12 cellular contexts compared by ENCODE assay signal in the genomic region with DNA sequence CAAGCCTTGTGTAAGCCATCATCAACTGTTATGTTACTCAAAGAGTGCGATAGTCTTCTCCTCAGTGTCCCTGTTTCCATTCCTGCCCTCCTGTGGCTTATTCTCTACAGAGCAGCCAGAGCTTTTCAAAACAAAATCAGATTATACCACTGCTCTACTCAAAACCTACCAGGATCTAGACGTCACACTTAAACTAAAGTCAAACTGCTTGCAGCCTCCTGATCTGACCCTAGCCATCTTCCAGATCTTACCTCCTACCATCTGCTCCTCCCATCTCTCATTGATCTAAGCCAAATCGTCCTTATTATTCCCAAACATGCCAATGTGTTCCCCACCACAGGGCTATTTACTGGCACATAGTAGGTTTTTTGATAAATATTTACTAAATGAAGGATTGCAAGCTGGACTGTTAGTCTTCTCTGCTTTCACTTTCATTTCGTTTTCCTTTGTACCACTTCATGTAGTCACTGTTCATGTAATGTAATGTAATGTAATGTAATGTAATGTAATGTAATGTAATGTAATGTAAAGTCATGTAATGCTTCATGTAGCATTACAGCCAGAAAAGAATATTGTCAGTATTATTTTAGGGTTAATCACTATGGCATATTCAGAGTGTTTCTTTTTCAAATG.
A peak's percentile ranks its signal among the peaks of the same experiment; 100 is the strongest.
DNase-seq lines count a peak whose midpoint lies in the region; ATAC-seq, FAIRE-seq and TF ChIP-seq lines count a peak whose summit lies in the region.
"Had no signal": no experiment of that assay in that cellular context is flagged by ENCODE, and none has a peak within 500 bp of the region (broad histone marks: within the 10 kb centered on the region; RNA-seq: fewer than 3 reads in every experiment).

No MANE protein-coding gene starts in this region.

- no peaks in the 10 kb centered on the region for H3K36me3 ChIP-seq in naive thymus-derived CD4-positive, alpha-beta T cell (ENCODE audit: control insufficient read depth in 2 of 3, insufficient read depth in 3 of 3, low read length in 3 of 3)
- H3K36me3 ChIP-seq in tibial artery: no peaks in the 10 kb centered on the region
- H3K36me3 ChIP-seq: brain microvascular endothelial cell, left lung had no signal

- TF ChIP-seq CTCF in tibial artery (IDR thresholded peaks at IDR 0.05): no peak

- H3K27me3 Mint-ChIP-seq in naive thymus-derived CD4-positive, alpha-beta T cell: no peaks in the 10 kb centered on the region

- H3K27ac Mint-ChIP-seq in naive thymus-derived CD4-positive, alpha-beta T cell: peak overlapping the region in 1 of 9 donors; percentile 2

- peak; percentile 45 for ATAC-seq in GM21576 (IDR thresholded peaks at IDR 0.05; ENCODE audit: unreplicated experiment)
- no peak for ATAC-seq in naive thymus-derived CD4-positive, alpha-beta T cell
- no peak for ATAC-seq in GM18502 (IDR thresholded peaks at IDR 0.05; ENCODE audit: poor library complexity, unreplicated experiment)
- ATAC-seq: left lung had no signal

- H3K4me3 Mint-ChIP-seq in naive thymus-derived CD4-positive, alpha-beta T cell: peak overlapping the region in 6 of 10 donors; percentile 10 to 61 (median 20)

- no peaks in the 10 kb centered on the region for H3K9me3 ChIP-seq in naive thymus-derived CD4-positive, alpha-beta T cell (ENCODE audit: control insufficient read depth in 2 of 3, low read length in 3 of 3)
- no peaks in the 10 kb centered on the region for H3K9me3 ChIP-seq in tibial artery
- H3K9me3 ChIP-seq: left lung had no signal

- H3K4me1 ChIP-seq in naive thymus-derived CD4-positive, alpha-beta T cell (ENCODE audit: control insufficient read depth in 2 of 2, insufficient read depth in 2 of 2, low read length in 2 of 2): no peaks in the 10 kb centered on the region
- no peaks in the 10 kb centered on the region for H3K4me1 ChIP-seq in tibial artery
- H3K4me1 ChIP-seq: left lung had no signal

- H3K27ac ChIP-seq in naive thymus-derived CD4-positive, alpha-beta T cell (ENCODE audit: low read depth, low read length): no peak overlapping the region
- no peak overlapping the region for H3K27ac ChIP-seq in tibial artery
- H3K27ac ChIP-seq: brain microvascular endothelial cell, left lung had no signal

- no peak for TF ChIP-seq POLR2A in GM12892 (IDR thresholded peaks at IDR 0.05; ENCODE audit: low read depth, low read length)

- intact Hi-C loops in naive thymus-derived CD4-positive, alpha-beta T cell (cut with micrococcal nuclease): no loop called here
- intact Hi-C loops in tibial artery (cut with DNase I; ENCODE audit: low total_unique reads): no loop called here

- no peak overlapping the region for H3K4me3 ChIP-seq in naive thymus-derived CD4-positive, alpha-beta T cell (ENCODE audit: low read length)
- H3K4me3 ChIP-seq in tibial artery: no peak overlapping the region
- H3K4me3 ChIP-seq: left lung had no signal

- H3K9me3 Mint-ChIP-seq in naive thymus-derived CD4-positive, alpha-beta T cell: peaks cover 0 to 13% (median 0%) of the 10 kb centered on the region in 11 donors

- peaks cover 0 to 7% (median 0%) of the 10 kb centered on the region in 7 donors for H3K4me1 Mint-ChIP-seq in naive thymus-derived CD4-positive, alpha-beta T cell

- POLR2A ChIA-PET in naive thymus-derived CD4-positive, alpha-beta T cell (lab: Charles Lee): no interaction called here

- DNase-seq in GM12892 (ENCODE audit: insufficient read length): no peak
- peak; percentile 75 for DNase-seq in OCI-M1 (lab: John Stamatoyannopoulos, UW)
- no peak for DNase-seq in naive thymus-derived CD4-positive, alpha-beta T cell
- DNase-seq in DMS 273 treated with DMSO at 0.1 percent for 48 hours (lab: John Stamatoyannopoulos, UW): no peak
- no peak for DNase-seq in tibial artery
- DNase-seq: brain microvascular endothelial cell, GOT3, left lung, NCI-H2029, Right ventricle myocardium superior had no signal

- peak; percentile 24 for FAIRE-seq in GM12892 (lab: Jason Lieb, UNC)

- no peaks in the 10 kb centered on the region for H3K27me3 ChIP-seq in naive thymus-derived CD4-positive, alpha-beta T cell (ENCODE audit: control insufficient read depth in 2 of 2, insufficient read depth in 2 of 2, low read length in 2 of 2)
- H3K27me3 ChIP-seq in tibial artery: no peaks in the 10 kb centered on the region
- H3K27me3 ChIP-seq: brain microvascular endothelial cell, left lung had no signal

- H3K36me3 Mint-ChIP-seq in naive thymus-derived CD4-positive, alpha-beta T cell: no peaks in the 10 kb centered on the region

- CTCF ChIA-PET in naive thymus-derived CD4-positive, alpha-beta T cell (lab: Charles Lee): no interaction called here
